ENCODE assay signal across 13 cellular contexts in genomic region chr17:50785942-50786570, GRCh38. TPM values are rescaled to one million over a fixed set of nuclear protein-coding genes. Genes with fewer than 3 reads are reported as not detected.
A peak's percentile ranks its signal among the peaks of the same experiment; 100 is the strongest.
DNase-seq lines count a peak whose midpoint lies in the region; ATAC-seq and TF ChIP-seq lines count a peak whose summit lies in the region.
"Had no signal": no experiment of that assay in that cellular context is flagged by ENCODE, and none has a peak within 500 bp of the region (broad histone marks: within the 10 kb centered on the region; RNA-seq: fewer than 3 reads in every experiment).

No MANE protein-coding gene starts in this region.

- H3K9me3 ChIP-seq in AG04450 (ENCODE audit: control insufficient read depth, insufficient read depth, low read length) (no peaks in the 10 kb centered on the region), mesenchymal stem cell (ENCODE audit: control insufficient read depth, low read length) (no peaks in the 10 kb centered on the region)
- H3K9me3 ChIP-seq: BE2C had no signal

- H3K79me2 ChIP-seq in mesendoderm (ENCODE audit: control insufficient read depth, insufficient read depth, low read length) = no peaks in the 10 kb centered on the region

- H4K5ac ChIP-seq in mesendoderm (ENCODE audit: low read length) = no peak overlapping the region

- no peak for ATAC-seq in GM19455 (IDR thresholded peaks at IDR 0.05; ENCODE audit: unreplicated experiment)
- ATAC-seq: stimulated activated naive CD8-positive, alpha-beta T cell treated with anti-CD3 and anti-CD28 coated beads, Interleukin-15, Interleukin-2, amounts not matched to agents 100 U/mL and 50 U/mL, for 24 hours had no signal

- H3K27ac ChIP-seq in AG04450 (ENCODE audit: low read depth, low read length) (peak overlapping the region; percentile 61), mesenchymal stem cell (ENCODE audit: low read length, poor library complexity, severe bottlenecking) (no peak overlapping the region), mesendoderm (ENCODE audit: low read depth, low read length) (no peak overlapping the region)
- H3K27ac ChIP-seq: KMS-11 had no signal

- H3K9ac ChIP-seq in mesenchymal stem cell (ENCODE audit: low read length) = no peak overlapping the region
- no peak overlapping the region for H3K9ac ChIP-seq in mesendoderm (ENCODE audit: low read length)
- H3K9ac ChIP-seq: KMS-11 had no signal

- H2BK120ac ChIP-seq in mesenchymal stem cell (ENCODE audit: low read depth, low read length) = no peak overlapping the region
- no peak overlapping the region for H2BK120ac ChIP-seq in mesendoderm (ENCODE audit: low read depth, low read length)

- H3K23ac ChIP-seq in mesenchymal stem cell (ENCODE audit: low read length in 2 of 2) (no peak overlapping the region), mesendoderm (ENCODE audit: low read length) (no peak overlapping the region)

- H4K91ac ChIP-seq in mesenchymal stem cell (ENCODE audit: low read length) = no peak overlapping the region

- H3K4me2 ChIP-seq in mesenchymal stem cell (ENCODE audit: low read length, poor library complexity, severe bottlenecking) = no peak overlapping the region
- no peak overlapping the region for H3K4me2 ChIP-seq in mesendoderm (ENCODE audit: low read length)
- H3K4me2 ChIP-seq: KMS-11 had no signal

- H3K4me3 ChIP-seq in AG04450 (ENCODE audit: low read depth, low read length) = no peak overlapping the region
- no peak overlapping the region for H3K4me3 ChIP-seq in epithelial cell of esophagus (ENCODE audit: low read length)
- no peak overlapping the region for H3K4me3 ChIP-seq in mesenchymal stem cell (ENCODE audit: insufficient read depth in 1 of 2, low read depth in 1 of 2, low read length in 2 of 2)
- no peak overlapping the region for H3K4me3 ChIP-seq in mesendoderm (ENCODE audit: low read length)

- no peak overlapping the region for H2AK5ac ChIP-seq in mesenchymal stem cell (ENCODE audit: low read length, severe bottlenecking)
- H2AK5ac ChIP-seq in mesendoderm (ENCODE audit: low read length) = no peak overlapping the region

- no peak overlapping the region for H2AFZ ChIP-seq in mesenchymal stem cell (ENCODE audit: low read depth, low read length)

- WGBS in mesenchymal stem cell = 81% methylated on average over 9 of the region's 9 CpGs
- no CpG with 5 or more reads among the region's 9 CpGs for WGBS in mesendoderm (ENCODE audit: extremely low coverage, insufficient coverage, low lambda C conversion rate)

- H3K27me3 ChIP-seq in AG04450 (ENCODE audit: control insufficient read depth, insufficient read depth, low read length) (no peaks in the 10 kb centered on the region), mesenchymal stem cell (ENCODE audit: control insufficient read depth in 1 of 2, insufficient read depth in 1 of 2, low read length in 2 of 2) (no peaks in the 10 kb centered on the region), mesendoderm (ENCODE audit: insufficient read depth, low read length, poor library complexity) (no peaks in the 10 kb centered on the region)
- H3K27me3 ChIP-seq: BE2C had no signal

- POLR2A ChIA-PET in AG04450 (lab: Yijun Ruan, JAX) = interaction anchor here (0.6 to 2.2 kb wide), 2 partner anchors 80 to 339 kb away, joined by 7 to 9 read pairs; partner anchors contain the start of gene TOB1

- DNase-seq in AG04450 (ENCODE audit: low read depth, low spot score) = peak; percentile 66
- DNase-seq in NCI-H2029 treated with DMSO at 0.1 percent for 48 hours (lab: John Stamatoyannopoulos, UW) = peak; percentile 55
- peak; percentile 85 for DNase-seq in epithelial cell of esophagus (ENCODE audit: low read depth)
- peak; percentile 70 for DNase-seq in mesenchymal stem cell
- no peak for DNase-seq in activated CD4-positive, alpha-beta T cell treated with anti-CD3 and anti-CD28 coated beads, Interleukin-2, amount 50 U/mL, for 4 hours
- no peak for DNase-seq in mesendoderm
- no peak for DNase-seq in stimulated activated CD4-positive, alpha-beta T cell treated with anti-CD3 and anti-CD28 coated beads, Interleukin-1b, Interleukin-23, amount 100 ng/mL, for 48 hours
- DNase-seq: activated T-cell treated with anti-CD3 and anti-CD28 coated beads for 4 hours; BE2C; glutamatergic neuron; stimulated activated naive CD8-positive, alpha-beta T cell treated with anti-CD3 and anti-CD28 coated beads, Interleukin-15, Interleukin-2, amounts not matched to agents 100 U/mL and 50 U/mL, for 24 hours had no signal

- no peak overlapping the region for H2BK12ac ChIP-seq in mesenchymal stem cell (ENCODE audit: low read length in 2 of 2)

- H4K8ac ChIP-seq in mesenchymal stem cell (ENCODE audit: low read length) = peak overlapping the region; percentile 60
- no peak overlapping the region for H4K8ac ChIP-seq in mesendoderm (ENCODE audit: low read depth, low read length)

- H3K36me3 ChIP-seq in mesenchymal stem cell (ENCODE audit: control insufficient read depth in 1 of 2, insufficient read depth in 2 of 2, low read depth in 1 of 2, low read length in 2 of 2) (no peaks in the 10 kb centered on the region), mesendoderm (ENCODE audit: control insufficient read depth, insufficient read depth, low read length) (no peaks in the 10 kb centered on the region)
- H3K36me3 ChIP-seq: BE2C had no signal

- CTCF ChIA-PET in AG04450 (lab: Charles Lee) = interaction anchor here (0.5 to 6.0 kb wide), 6 partner anchors 42 to 235 kb away, joined by 3 to 192 read pairs (median 3); no protein-coding TSS in a partner anchor

- H3K4me1 ChIP-seq in mesenchymal stem cell (ENCODE audit: control insufficient read depth, insufficient read depth, low read depth, low read length) (peaks cover 5% of the 10 kb centered on the region), mesendoderm (ENCODE audit: control insufficient read depth, low read depth, low read length) (no peaks in the 10 kb centered on the region)
- H3K4me1 ChIP-seq: BE2C had no signal

- H2BK5ac ChIP-seq in mesenchymal stem cell (ENCODE audit: low read depth, low read length, poor library complexity, severe bottlenecking) (no peak overlapping the region), mesendoderm (ENCODE audit: low read length) (no peak overlapping the region)

- H3K79me1 ChIP-seq in mesenchymal stem cell (replicated peaks; ENCODE audit: low read length, poor library complexity, severe bottlenecking) = no peaks in the 10 kb centered on the region
- no peaks in the 10 kb centered on the region for H3K79me1 ChIP-seq in mesendoderm (ENCODE audit: low read length)

- TF ChIP-seq CTCF in AG04450 (IDR thresholded peaks at IDR 0.05; ENCODE audit: low read depth, low read length) = no peak
- TF ChIP-seq CTCF in epithelial cell of esophagus (IDR thresholded peaks at IDR 0.05; ENCODE audit: insufficient read depth, low read depth, low read length, missing control alignments) = no peak

- H2BK15ac ChIP-seq in mesenchymal stem cell (ENCODE audit: low read depth, poor library complexity, severe bottlenecking) = no peak overlapping the region
- H2BK15ac ChIP-seq in mesendoderm (replicated peaks; ENCODE audit: low read depth) = no peak overlapping the region

- no peak overlapping the region for H3K56ac ChIP-seq in mesendoderm (ENCODE audit: low read length)

- H3K4ac ChIP-seq in mesenchymal stem cell (ENCODE audit: low read depth in 1 of 2, low read length in 2 of 2) = no peak overlapping the region
- H3K4ac ChIP-seq in mesendoderm (ENCODE audit: low read depth, low read length) = no peak overlapping the region

- H3K14ac ChIP-seq in mesenchymal stem cell (ENCODE audit: low read length in 2 of 2) = no peak overlapping the region

- H3K18ac ChIP-seq in mesenchymal stem cell (ENCODE audit: low read depth in 1 of 2, low read length in 2 of 2) (peak overlapping the region in 1 of 2 experiments; percentile 31), mesendoderm (ENCODE audit: low read length) (no peak overlapping the region)

RNA-seq across cellular contexts. Expression of gene ANKRD40CL, which starts 18.7 kb away (rescaled TPM):
- polyA plus RNA-seq in AG04450 (2011; rRNA removed) = not detected in 2 replicates
- not detected in 2 replicates for polyA minus RNA-seq in AG04450 (2011; rRNA and poly(A)+ RNA removed)
- polyA plus RNA-seq in mesenchymal stem cell (2013, experiment 1 of 2) = not detected
- not detected for polyA plus RNA-seq in mesenchymal stem cell (2013, experiment 2 of 2)
- polyA plus RNA-seq in mesendoderm (2013, experiment 1 of 2) = not detected
- not detected for polyA plus RNA-seq in mesendoderm (2013, experiment 2 of 2)

RNA-seq across cellular contexts. Expression of gene WFIKKN2, which starts 49.3 kb away (rescaled TPM):
- 0.07 and 0.10 TPM in 2 replicates for polyA plus RNA-seq in AG04450 (2011; rRNA removed)
- 0.22 and 0.28 TPM in 2 replicates for polyA minus RNA-seq in AG04450 (2011; rRNA and poly(A)+ RNA removed)
- not detected for polyA plus RNA-seq in mesenchymal stem cell (2013, experiment 1 of 2)
- not detected for polyA plus RNA-seq in mesenchymal stem cell (2013, experiment 2 of 2)
- 0.01 TPM for polyA plus RNA-seq in mesendoderm (2013, experiment 1 of 2)
- polyA plus RNA-seq in mesendoderm (2013, experiment 2 of 2) = 0.01 TPM

Comparison
In these comparisons a context has a peak if more than half of its experiments do, and no peak if none do; other contexts are left out.
1. DNase-seq: peak in AG04450 (single experiment), NCI-H2029 treated with DMSO at 0.1 percent for 48 hours (single experiment), epithelial cell of esophagus (single experiment) and mesenchymal stem cell (single experiment); none in activated CD4-positive, alpha-beta T cell treated with anti-CD3 and anti-CD28 coated beads, Interleukin-2, amount 50 U/mL, for 4 hours (0 of 2), mesendoderm (single experiment) and stimulated activated CD4-positive, alpha-beta T cell treated with anti-CD3 and anti-CD28 coated beads, Interleukin-1b, Interleukin-23, amount 100 ng/mL, for 48 hours (single experiment).